ENCODE assay signal across 26 cellular contexts in the genomic region with DNA sequence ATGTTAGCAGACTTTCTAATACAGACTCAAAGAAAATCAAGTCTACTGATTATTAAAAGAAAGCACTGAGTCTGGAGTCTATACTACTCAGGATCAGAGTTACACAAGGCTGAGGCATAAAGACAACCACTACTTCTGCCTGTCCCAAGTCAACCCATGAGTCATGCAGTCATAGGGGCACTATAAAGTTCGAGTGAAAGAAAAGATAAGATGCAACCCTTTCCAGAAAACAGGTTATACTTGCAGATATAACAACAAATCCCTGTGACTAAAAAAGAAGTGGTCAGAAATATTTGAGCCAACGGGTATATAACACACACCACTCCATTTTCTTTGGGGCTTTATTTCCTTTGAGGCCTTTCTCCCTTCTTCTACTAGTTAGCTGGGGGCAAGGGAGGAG. TPM values are rescaled to one million over a fixed set of nuclear protein-coding genes. Genes with fewer than 3 reads are reported as not detected.
DNase-seq lines count a peak whose midpoint lies in the region; ATAC-seq and TF ChIP-seq lines count a peak whose summit lies in the region.
"Had no signal": no experiment of that assay in that cellular context is flagged by ENCODE, and none has a peak within 500 bp of the region (broad histone marks: within the 10 kb centered on the region; RNA-seq: fewer than 3 reads in every experiment).

No MANE protein-coding gene starts in this region.

- intact Hi-C loops in mucosa of descending colon (cut with DNase I, micrococcal nuclease) (no loop called here), body of pancreas (cut with DNase I) (no loop called here)

- peaks cover 4% of the 10 kb centered on the region for H3K36me3 ChIP-seq in mucosa of descending colon (ENCODE audit: low read depth)
- peaks cover 0 to 22% of the 10 kb centered on the region in 2 donors for H3K36me3 ChIP-seq in body of pancreas (replicated peaks in 1 of 2; ENCODE audit: insufficient read depth in 1 of 2, low read depth in 2 of 2)

- peak; percentile 61 for ATAC-seq in mucosa of descending colon
- no peak for ATAC-seq in body of pancreas
- ATAC-seq in GM19467 (IDR thresholded peaks at IDR 0.05; ENCODE audit: unreplicated experiment), result no peak
- no peak for ATAC-seq in HG02981 (IDR thresholded peaks at IDR 0.05; ENCODE audit: unreplicated experiment)
- ATAC-seq: HCT116, psoas muscle, T-helper 17 cell had no signal

- DNase-seq in ELR (ENCODE audit: low read depth) (peak; percentile 36), NB4 (ENCODE audit: low read depth) (peak; percentile 32), epithelial cell of esophagus (ENCODE audit: low read depth) (peak; percentile 30), mucosa of descending colon (no peak), body of pancreas (no peak)
- no peak for DNase-seq in activated CD4-positive, alpha-beta T cell treated with anti-CD3 and anti-CD28 coated beads, Interleukin-2, amount 50 U/mL, for 4 hours
- DNase-seq: activated CD8-positive, alpha-beta memory T cell treated with anti-CD3 and anti-CD28 coated beads for 24 hours; activated gamma-delta T cell treated with Interleukin-2 at 50 U/mL for 16 hours; activated T-cell treated with anti-CD3 and anti-CD28 coated beads, Interleukin-2, amount 50 U/mL, for 1 hour; cortex of kidney; DMS79; NCI-H1048; NCI-H187; NCI-H526; psoas muscle; RPMI8226; stimulated activated CD4-positive, alpha-beta T cell treated with anti-CD3 and anti-CD28 coated beads, Interleukin-1b, Interleukin-23, amount 100 ng/mL, for 48 hours; T-helper 17 cell; upper lobe of left lung had no signal

- H3K4me3 ChIP-seq in NB4 (ENCODE audit: low read depth, low read length) (no peak overlapping the region), epithelial cell of esophagus (ENCODE audit: low read length) (no peak overlapping the region), mucosa of descending colon (no peak overlapping the region), body of pancreas (no peak overlapping the region)
- H3K4me3 ChIP-seq: psoas muscle, upper lobe of left lung had no signal

- TF ChIP-seq CTCF in NB4 (IDR thresholded peaks at IDR 0.05; ENCODE audit: low read depth, low read length) (no peak), epithelial cell of esophagus (IDR thresholded peaks at IDR 0.05; ENCODE audit: insufficient read depth, low read depth, low read length, missing control alignments) (no peak), mucosa of descending colon (IDR thresholded peaks at IDR 0.05) (no peak), body of pancreas (IDR thresholded peaks at IDR 0.05) (no peak)

- no peaks in the 10 kb centered on the region for H3K27me3 ChIP-seq in body of pancreas
- H3K27me3 ChIP-seq: neutrophil, upper lobe of left lung had no signal

- H3K27ac ChIP-seq in body of pancreas, result no peak overlapping the region
- H3K27ac ChIP-seq: neutrophil, psoas muscle, upper lobe of left lung had no signal

- no peaks in the 10 kb centered on the region for H3K4me1 ChIP-seq in mucosa of descending colon (ENCODE audit: low read depth)
- no peaks in the 10 kb centered on the region for H3K4me1 ChIP-seq in body of pancreas
- H3K4me1 ChIP-seq: psoas muscle, upper lobe of left lung had no signal

- TF ChIP-seq POLR2A in NB4 (IDR thresholded peaks at IDR 0.05; ENCODE audit: extremely low read depth, insufficient read length), result no peak
- TF ChIP-seq POLR2A in body of pancreas (IDR thresholded peaks at IDR 0.05), result no peak

- 76 to 79% methylated on average over 2 of the region's 2 CpGs for WGBS in body of pancreas, 2 donors

- no peaks in the 10 kb centered on the region for H3K9me3 ChIP-seq in mucosa of descending colon
- no peaks in the 10 kb centered on the region for H3K9me3 ChIP-seq in body of pancreas
- H3K9me3 ChIP-seq: neutrophil, psoas muscle, upper lobe of left lung had no signal

RNA-seq across cellular contexts. Expression of a gene that starts 18.6 kb away (rescaled TPM):
- total RNA-seq in mucosa of descending colon (10 to 100 TPM; 21.9 to 24.9 (median 22.7) TPM), body of pancreas (10 to 100 TPM; 18.7 to 19.8 TPM)

RNA-seq across cellular contexts. Expression of a gene that starts 42.2 kb away (rescaled TPM):
- not detected for total RNA-seq in mucosa of descending colon
- not detected for total RNA-seq in body of pancreas
- total RNA-seq: lung microvascular endothelial cell, skeletal muscle tissue, subcutaneous adipose tissue, T-helper 17 cell, upper lobe of left lung had no signal

Comparison
In these comparisons a context has a peak if more than half of its experiments do, and no peak if none do; other contexts are left out.
1. DNase-seq: peak in ELR (single experiment), NB4 (single experiment) and epithelial cell of esophagus (single experiment); none in mucosa of descending colon (0 of 3), body of pancreas (0 of 4) and activated CD4-positive, alpha-beta T cell treated with anti-CD3 and anti-CD28 coated beads, Interleukin-2, amount 50 U/mL, for 4 hours (0 of 2).